In the genomic region with DNA sequence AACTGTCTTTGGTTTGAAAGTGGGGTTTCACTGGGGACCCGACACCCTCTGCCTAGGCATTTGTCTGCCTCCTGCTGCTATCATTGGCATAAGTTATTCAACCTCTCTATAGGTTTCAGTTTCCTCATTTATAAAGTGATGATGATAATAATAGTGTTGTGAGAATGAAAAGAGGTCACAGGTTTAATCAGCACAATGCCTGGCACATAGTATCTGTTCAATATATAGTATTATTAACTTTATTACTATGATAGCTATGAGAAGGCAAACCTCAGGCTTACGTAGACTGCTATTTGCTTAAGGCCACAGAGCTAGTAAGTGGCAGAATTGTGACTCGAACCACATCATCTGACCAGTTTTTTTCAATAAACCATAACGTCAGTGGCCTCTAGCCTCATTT, we compare ENCODE assay signal across 2 cellular contexts.
A peak's percentile ranks its signal among the peaks of the same experiment; 100 is the strongest.
TF ChIP-seq lines count a peak whose summit lies in the region.

No MANE protein-coding gene starts in this region.

TF ChIP-seq in IMR-90, 13 proteins besides CTCF, POLR2A, EP300 and RAD21:
- TF ChIP-seq MAZ (IDR thresholded peaks at IDR 0.05; ENCODE audit: borderline replicate concordance, low read depth, low read length) (no peak), MAFK (IDR thresholded peaks at IDR 0.05; ENCODE audit: low read depth, low read length) (no peak), RCOR1 (IDR thresholded peaks at IDR 0.05; ENCODE audit: insufficient replicate concordance, low read length) (no peak), RFX5 (IDR thresholded peaks at IDR 0.05; ENCODE audit: low read depth, low read length) (no peak), BHLHE40 (IDR thresholded peaks at IDR 0.05; ENCODE audit: low read depth, low read length) (no peak)

TF ChIP-seq in GM12878, 131 proteins besides CTCF, POLR2A, EP300 and RAD21:
- peak; percentile 50 for TF ChIP-seq MEF2B (IDR thresholded peaks at IDR 0.05; ENCODE audit: partially characterized antibody, poor library complexity, severe bottlenecking)
- TF ChIP-seq ATF7 (IDR thresholded peaks at IDR 0.05; ENCODE audit: low read depth), result peak; percentile 46; the same call in 1 of the 2 replicates
- TF ChIP-seq NR2F1 (conservative IDR thresholded peaks at IDR 0.05), result 0 out of 2 replicates have a peak, but pooled peaks have one; percentile 46
- TF ChIP-seq BHLHE40 (IDR thresholded peaks at IDR 0.05; ENCODE audit: borderline replicate concordance in 1 of 2, low read depth in 2 of 2, low read length in 1 of 2), result 0 out of 4 replicates have a peak, but pooled peaks of 1 of the 2 experiments have one; percentile 28
- TF ChIP-seq BMI1 (IDR thresholded peaks at IDR 0.05; ENCODE audit: borderline replicate concordance), result 0 out of 2 replicates have a peak, but pooled peaks have one; percentile 24
- no peak for TF ChIP-seq SMC3 (IDR thresholded peaks at IDR 0.05; ENCODE audit: borderline replicate concordance, low read length)
- no peak for TF ChIP-seq GATAD2B (conservative IDR thresholded peaks at IDR 0.05; ENCODE audit: low read depth)
- peak; percentile 86; the same call in 1 of the 2 replicates for TF ChIP-seq MTA2 (IDR thresholded peaks at IDR 0.05; ENCODE audit: low read depth)
- no peak for TF ChIP-seq ZNF207 (IDR thresholded peaks at IDR 0.05; ENCODE audit: borderline replicate concordance)
- TF ChIP-seq CHD2 (IDR thresholded peaks at IDR 0.05; ENCODE audit: borderline replicate concordance, low read depth, low read length), result peak; percentile 38; the same call in 1 of the 2 replicates
- no peak for TF ChIP-seq SMARCA5 (IDR thresholded peaks at IDR 0.05)
- TF ChIP-seq, protein P1, sequence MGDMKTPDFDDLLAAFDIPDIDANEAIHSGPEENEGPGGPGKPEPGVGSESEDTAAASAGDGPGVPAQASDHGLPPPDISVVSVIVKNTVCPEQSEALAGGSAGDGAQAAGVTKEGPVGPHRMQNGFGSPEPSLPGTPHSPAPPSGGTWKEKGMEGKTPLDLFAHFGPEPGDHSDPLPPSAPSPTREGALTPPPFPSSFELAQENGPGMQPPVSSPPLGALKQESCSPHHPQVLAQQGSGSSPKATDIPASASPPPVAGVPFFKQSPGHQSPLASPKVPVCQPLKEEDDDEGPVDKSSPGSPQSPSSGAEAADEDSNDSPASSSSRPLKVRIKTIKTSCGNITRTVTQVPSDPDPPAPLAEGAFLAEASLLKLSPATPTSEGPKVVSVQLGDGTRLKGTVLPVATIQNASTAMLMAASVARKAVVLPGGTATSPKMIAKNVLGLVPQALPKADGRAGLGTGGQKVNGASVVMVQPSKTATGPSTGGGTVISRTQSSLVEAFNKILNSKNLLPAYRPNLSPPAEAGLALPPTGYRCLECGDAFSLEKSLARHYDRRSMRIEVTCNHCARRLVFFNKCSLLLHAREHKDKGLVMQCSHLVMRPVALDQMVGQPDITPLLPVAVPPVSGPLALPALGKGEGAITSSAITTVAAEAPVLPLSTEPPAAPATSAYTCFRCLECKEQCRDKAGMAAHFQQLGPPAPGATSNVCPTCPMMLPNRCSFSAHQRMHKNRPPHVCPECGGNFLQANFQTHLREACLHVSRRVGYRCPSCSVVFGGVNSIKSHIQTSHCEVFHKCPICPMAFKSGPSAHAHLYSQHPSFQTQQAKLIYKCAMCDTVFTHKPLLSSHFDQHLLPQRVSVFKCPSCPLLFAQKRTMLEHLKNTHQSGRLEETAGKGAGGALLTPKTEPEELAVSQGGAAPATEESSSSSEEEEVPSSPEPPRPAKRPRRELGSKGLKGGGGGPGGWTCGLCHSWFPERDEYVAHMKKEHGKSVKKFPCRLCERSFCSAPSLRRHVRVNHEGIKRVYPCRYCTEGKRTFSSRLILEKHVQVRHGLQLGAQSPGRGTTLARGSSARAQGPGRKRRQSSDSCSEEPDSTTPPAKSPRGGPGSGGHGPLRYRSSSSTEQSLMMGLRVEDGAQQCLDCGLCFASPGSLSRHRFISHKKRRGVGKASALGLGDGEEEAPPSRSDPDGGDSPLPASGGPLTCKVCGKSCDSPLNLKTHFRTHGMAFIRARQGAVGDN (IDR thresholded peaks at IDR 0.05), result no peak
- peak; percentile 22; the same call in 1 of the 2 replicates for TF ChIP-seq BCL11A (IDR thresholded peaks at IDR 0.05; ENCODE audit: low read depth, low read length)
- TF ChIP-seq, protein P2, sequence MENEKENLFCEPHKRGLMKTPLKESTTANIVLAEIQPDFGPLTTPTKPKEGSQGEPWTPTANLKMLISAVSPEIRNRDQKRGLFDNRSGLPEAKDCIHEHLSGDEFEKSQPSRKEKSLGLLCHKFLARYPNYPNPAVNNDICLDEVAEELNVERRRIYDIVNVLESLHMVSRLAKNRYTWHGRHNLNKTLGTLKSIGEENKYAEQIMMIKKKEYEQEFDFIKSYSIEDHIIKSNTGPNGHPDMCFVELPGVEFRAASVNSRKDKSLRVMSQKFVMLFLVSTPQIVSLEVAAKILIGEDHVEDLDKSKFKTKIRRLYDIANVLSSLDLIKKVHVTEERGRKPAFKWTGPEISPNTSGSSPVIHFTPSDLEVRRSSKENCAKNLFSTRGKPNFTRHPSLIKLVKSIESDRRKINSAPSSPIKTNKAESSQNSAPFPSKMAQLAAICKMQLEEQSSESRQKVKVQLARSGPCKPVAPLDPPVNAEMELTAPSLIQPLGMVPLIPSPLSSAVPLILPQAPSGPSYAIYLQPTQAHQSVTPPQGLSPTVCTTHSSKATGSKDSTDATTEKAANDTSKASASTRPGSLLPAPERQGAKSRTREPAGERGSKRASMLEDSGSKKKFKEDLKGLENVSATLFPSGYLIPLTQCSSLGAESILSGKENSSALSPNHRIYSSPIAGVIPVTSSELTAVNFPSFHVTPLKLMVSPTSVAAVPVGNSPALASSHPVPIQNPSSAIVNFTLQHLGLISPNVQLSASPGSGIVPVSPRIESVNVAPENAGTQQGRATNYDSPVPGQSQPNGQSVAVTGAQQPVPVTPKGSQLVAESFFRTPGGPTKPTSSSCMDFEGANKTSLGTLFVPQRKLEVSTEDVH (IDR thresholded peaks at IDR 0.05; ENCODE audit: low read depth, partially characterized antibody), result no peak
- TF ChIP-seq, protein P3, sequence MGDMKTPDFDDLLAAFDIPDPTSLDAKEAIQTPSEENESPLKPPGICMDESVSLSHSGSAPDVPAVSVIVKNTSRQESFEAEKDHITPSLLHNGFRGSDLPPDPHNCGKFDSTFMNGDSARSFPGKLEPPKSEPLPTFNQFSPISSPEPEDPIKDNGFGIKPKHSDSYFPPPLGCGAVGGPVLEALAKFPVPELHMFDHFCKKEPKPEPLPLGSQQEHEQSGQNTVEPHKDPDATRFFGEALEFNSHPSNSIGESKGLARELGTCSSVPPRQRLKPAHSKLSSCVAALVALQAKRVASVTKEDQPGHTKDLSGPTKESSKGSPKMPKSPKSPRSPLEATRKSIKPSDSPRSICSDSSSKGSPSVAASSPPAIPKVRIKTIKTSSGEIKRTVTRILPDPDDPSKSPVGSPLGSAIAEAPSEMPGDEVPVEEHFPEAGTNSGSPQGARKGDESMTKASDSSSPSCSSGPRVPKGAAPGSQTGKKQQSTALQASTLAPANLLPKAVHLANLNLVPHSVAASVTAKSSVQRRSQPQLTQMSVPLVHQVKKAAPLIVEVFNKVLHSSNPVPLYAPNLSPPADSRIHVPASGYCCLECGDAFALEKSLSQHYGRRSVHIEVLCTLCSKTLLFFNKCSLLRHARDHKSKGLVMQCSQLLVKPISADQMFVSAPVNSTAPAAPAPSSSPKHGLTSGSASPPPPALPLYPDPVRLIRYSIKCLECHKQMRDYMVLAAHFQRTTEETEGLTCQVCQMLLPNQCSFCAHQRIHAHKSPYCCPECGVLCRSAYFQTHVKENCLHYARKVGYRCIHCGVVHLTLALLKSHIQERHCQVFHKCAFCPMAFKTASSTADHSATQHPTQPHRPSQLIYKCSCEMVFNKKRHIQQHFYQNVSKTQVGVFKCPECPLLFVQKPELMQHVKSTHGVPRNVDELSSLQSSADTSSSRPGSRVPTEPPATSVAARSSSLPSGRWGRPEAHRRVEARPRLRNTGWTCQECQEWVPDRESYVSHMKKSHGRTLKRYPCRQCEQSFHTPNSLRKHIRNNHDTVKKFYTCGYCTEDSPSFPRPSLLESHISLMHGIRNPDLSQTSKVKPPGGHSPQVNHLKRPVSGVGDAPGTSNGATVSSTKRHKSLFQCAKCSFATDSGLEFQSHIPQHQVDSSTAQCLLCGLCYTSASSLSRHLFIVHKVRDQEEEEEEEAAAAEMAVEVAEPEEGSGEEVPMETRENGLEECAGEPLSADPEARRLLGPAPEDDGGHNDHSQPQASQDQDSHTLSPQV (IDR thresholded peaks at IDR 0.05), result peak; percentile 89; the same call in 1 of the 2 replicates
- no peak for TF ChIP-seq LARP7 (IDR thresholded peaks at IDR 0.05)
- 0 out of 2 replicates have a peak, but pooled peaks have one; percentile 23 for TF ChIP-seq CREB1 (IDR thresholded peaks at IDR 0.05; ENCODE audit: low read depth)
- TF ChIP-seq, protein P4, sequence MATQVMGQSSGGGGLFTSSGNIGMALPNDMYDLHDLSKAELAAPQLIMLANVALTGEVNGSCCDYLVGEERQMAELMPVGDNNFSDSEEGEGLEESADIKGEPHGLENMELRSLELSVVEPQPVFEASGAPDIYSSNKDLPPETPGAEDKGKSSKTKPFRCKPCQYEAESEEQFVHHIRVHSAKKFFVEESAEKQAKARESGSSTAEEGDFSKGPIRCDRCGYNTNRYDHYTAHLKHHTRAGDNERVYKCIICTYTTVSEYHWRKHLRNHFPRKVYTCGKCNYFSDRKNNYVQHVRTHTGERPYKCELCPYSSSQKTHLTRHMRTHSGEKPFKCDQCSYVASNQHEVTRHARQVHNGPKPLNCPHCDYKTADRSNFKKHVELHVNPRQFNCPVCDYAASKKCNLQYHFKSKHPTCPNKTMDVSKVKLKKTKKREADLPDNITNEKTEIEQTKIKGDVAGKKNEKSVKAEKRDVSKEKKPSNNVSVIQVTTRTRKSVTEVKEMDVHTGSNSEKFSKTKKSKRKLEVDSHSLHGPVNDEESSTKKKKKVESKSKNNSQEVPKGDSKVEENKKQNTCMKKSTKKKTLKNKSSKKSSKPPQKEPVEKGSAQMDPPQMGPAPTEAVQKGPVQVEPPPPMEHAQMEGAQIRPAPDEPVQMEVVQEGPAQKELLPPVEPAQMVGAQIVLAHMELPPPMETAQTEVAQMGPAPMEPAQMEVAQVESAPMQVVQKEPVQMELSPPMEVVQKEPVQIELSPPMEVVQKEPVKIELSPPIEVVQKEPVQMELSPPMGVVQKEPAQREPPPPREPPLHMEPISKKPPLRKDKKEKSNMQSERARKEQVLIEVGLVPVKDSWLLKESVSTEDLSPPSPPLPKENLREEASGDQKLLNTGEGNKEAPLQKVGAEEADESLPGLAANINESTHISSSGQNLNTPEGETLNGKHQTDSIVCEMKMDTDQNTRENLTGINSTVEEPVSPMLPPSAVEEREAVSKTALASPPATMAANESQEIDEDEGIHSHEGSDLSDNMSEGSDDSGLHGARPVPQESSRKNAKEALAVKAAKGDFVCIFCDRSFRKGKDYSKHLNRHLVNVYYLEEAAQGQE (IDR thresholded peaks at IDR 0.05; ENCODE audit: low read depth, low read length), result no peak
- no peak for TF ChIP-seq TCF7 (IDR thresholded peaks at IDR 0.05; ENCODE audit: borderline replicate concordance)
- peak; percentile 28; the same call in 1 of the 2 replicates for TF ChIP-seq ZNF384 (IDR thresholded peaks at IDR 0.05; ENCODE audit: borderline replicate concordance, low read depth, low read length)
